In the genomic region with DNA sequence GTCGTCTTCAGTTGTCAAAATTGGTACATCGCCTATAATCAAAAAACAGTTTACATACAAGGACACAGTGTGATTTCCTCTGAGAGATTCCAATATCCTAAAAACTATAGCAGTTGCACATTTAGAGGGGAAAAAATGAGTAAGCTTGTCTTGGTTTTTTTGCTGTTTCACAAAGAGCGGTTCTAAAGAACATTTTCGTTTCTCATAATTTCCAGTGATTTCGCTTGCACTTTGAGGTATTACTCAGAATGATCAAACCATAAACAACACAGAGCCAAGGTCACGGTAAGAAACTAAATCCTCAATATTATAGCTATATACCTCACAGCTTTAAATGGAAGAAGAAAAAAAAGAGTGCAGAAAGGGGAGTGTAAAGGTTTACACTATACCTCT, we compare ENCODE assay signal across 8 cellular contexts. TPM values are rescaled to one million over a fixed set of nuclear protein-coding genes. Genes with fewer than 3 reads are reported as not detected.
DNase-seq lines count a peak whose midpoint lies in the region; ATAC-seq, FAIRE-seq and TF ChIP-seq lines count a peak whose summit lies in the region.

No MANE protein-coding gene starts in this region.

- FAIRE-seq in urothelium cell line (lab: Jason Lieb, UNC) = no peak

- H3K9me3 Mint-ChIP-seq in Caco-2 (ENCODE audit: unreplicated experiment) = no peaks in the 10 kb centered on the region
- H3K9me3 Mint-ChIP-seq in central memory CD8-positive, alpha-beta T cell = no peaks in the 10 kb centered on the region
- H3K9me3 Mint-ChIP-seq in naive thymus-derived CD4-positive, alpha-beta T cell = peaks cover 0 to 12% (median 0%) of the 10 kb centered on the region in 11 donors

- 0 out of 2 replicates have a peak, but pooled peaks cover 3% of the 10 kb centered on the region for H3K4me1 ChIP-seq in Caco-2
- peaks cover 17 to 18% of the 10 kb centered on the region in 2 donors for H3K4me1 ChIP-seq in naive thymus-derived CD4-positive, alpha-beta T cell (ENCODE audit: control insufficient read depth in 2 of 2, insufficient read depth in 2 of 2, low read length in 2 of 2)

- H3K27ac ChIP-seq in naive thymus-derived CD4-positive, alpha-beta T cell (ENCODE audit: low read depth, low read length) = peak overlapping the region; percentile 75

- no peaks in the 10 kb centered on the region for H3K36me3 ChIP-seq in Caco-2 (ENCODE audit: control insufficient read depth, insufficient read depth, low read length)
- H3K36me3 ChIP-seq in naive thymus-derived CD4-positive, alpha-beta T cell (ENCODE audit: control insufficient read depth in 2 of 3, insufficient read depth in 3 of 3, low read length in 3 of 3) = peaks cover 0 to 26% (median 3%) of the 10 kb centered on the region in 3 experiments

- intact Hi-C loops in Caco-2 (cut with micrococcal nuclease; ENCODE audit: unreplicated experiment) = loop anchor here (10.0 kb wide), 1 partner anchor 115 kb away; no protein-coding TSS in a partner anchor
- intact Hi-C loops in naive thymus-derived CD4-positive, alpha-beta T cell (cut with micrococcal nuclease) = loop anchor here (1.0 to 10.0 kb wide), 16 partner anchors 8 to 1982 kb away; a partner anchor contains a TSS

- BruUV-seq in Caco-2 (replicated peaks; lab: Mats Ljungman, UMichigan) = TSS peak; percentile 71

- DNase-seq in Caco-2 (no peak), medulla oblongata (ENCODE audit: extremely low spot score) (no peak), inferior parietal cortex (ENCODE audit: extremely low spot score) (no peak), urothelium cell line (ENCODE audit: low spot score) (no peak)
- no peak for DNase-seq in central memory CD8-positive, alpha-beta T cell (ENCODE audit: low spot score in 2 of 2)
- DNase-seq in naive thymus-derived CD4-positive, alpha-beta T cell = peak in 1 of 9 donors; percentile 40

- H3K4me1 Mint-ChIP-seq in Caco-2 (ENCODE audit: low read depth, unreplicated experiment) = no peaks in the 10 kb centered on the region
- peaks cover 17% of the 10 kb centered on the region for H3K4me1 Mint-ChIP-seq in central memory CD8-positive, alpha-beta T cell
- H3K4me1 Mint-ChIP-seq in naive thymus-derived CD4-positive, alpha-beta T cell = peaks cover 15 to 51% (median 36%) of the 10 kb centered on the region in 7 donors

- peak; percentile 46 for ATAC-seq in GM19463 (IDR thresholded peaks at IDR 0.05; ENCODE audit: unreplicated experiment)
- peak; percentile 40 for ATAC-seq in HG03521 (IDR thresholded peaks at IDR 0.05; ENCODE audit: unreplicated experiment)
- no peak for ATAC-seq in central memory CD8-positive, alpha-beta T cell (replicated peaks; ENCODE audit: extremely low read depth, poor library complexity, severe bottlenecking)
- no peak for ATAC-seq in naive thymus-derived CD4-positive, alpha-beta T cell

- TF ChIP-seq CTCF in Caco-2 (IDR thresholded peaks at IDR 0.05; ENCODE audit: insufficient read depth in 1 of 2, low read depth in 1 of 2, low read length in 1 of 2, severe bottlenecking in 1 of 2, unreplicated experiment in 1 of 2) = no peak

- H3K4me3 Mint-ChIP-seq in Caco-2 (ENCODE audit: unreplicated experiment) = peak overlapping the region; percentile 60
- H3K4me3 Mint-ChIP-seq in central memory CD8-positive, alpha-beta T cell = peak overlapping the region; percentile 78
- peak overlapping the region; percentile 76 to 93 (median 88) for H3K4me3 Mint-ChIP-seq in naive thymus-derived CD4-positive, alpha-beta T cell

- H3K27me3 ChIP-seq in Caco-2 (replicated peaks; ENCODE audit: control insufficient read depth, insufficient read depth, low read length) = no peaks in the 10 kb centered on the region
- H3K27me3 ChIP-seq in naive thymus-derived CD4-positive, alpha-beta T cell (ENCODE audit: control insufficient read depth in 2 of 2, insufficient read depth in 2 of 2, low read length in 2 of 2) = no peaks in the 10 kb centered on the region

- peak overlapping the region; percentile 61 for H3K4me3 ChIP-seq in Caco-2 (ENCODE audit: low read depth, low read length)
- H3K4me3 ChIP-seq in naive thymus-derived CD4-positive, alpha-beta T cell (ENCODE audit: low read length) = peak overlapping the region; percentile 80

- H3K36me3 Mint-ChIP-seq in Caco-2 (ENCODE audit: insufficient read depth, unreplicated experiment) = peaks cover 8% of the 10 kb centered on the region
- H3K36me3 Mint-ChIP-seq in central memory CD8-positive, alpha-beta T cell (ENCODE audit: insufficient read depth) = peaks cover 36% of the 10 kb centered on the region
- peaks cover 11 to 42% (median 27%) of the 10 kb centered on the region in 5 donors for H3K36me3 Mint-ChIP-seq in naive thymus-derived CD4-positive, alpha-beta T cell

- POLR2A ChIA-PET in Caco-2 (lab: Charles Lee) = no interaction called here
- POLR2A ChIA-PET in naive thymus-derived CD4-positive, alpha-beta T cell (lab: Charles Lee) = interaction anchor here (0.6 to 3.3 kb wide), 5 partner anchors 9 to 363 kb away, joined by 3 to 40 read pairs (median 4); no protein-coding TSS in a partner anchor

- CTCF ChIA-PET in Caco-2 (lab: Charles Lee) = interaction anchor here (0.6 kb wide), 1 partner anchor 317 kb away, joined by 6 read pairs; no protein-coding TSS in a partner anchor
- CTCF ChIA-PET in naive thymus-derived CD4-positive, alpha-beta T cell (lab: Charles Lee) = no interaction called here

- H3K27ac Mint-ChIP-seq in Caco-2 (ENCODE audit: unreplicated experiment) = no peak overlapping the region
- peak overlapping the region; percentile 86 for H3K27ac Mint-ChIP-seq in central memory CD8-positive, alpha-beta T cell (ENCODE audit: low read depth)
- H3K27ac Mint-ChIP-seq in naive thymus-derived CD4-positive, alpha-beta T cell = peak overlapping the region; percentile 82 to 95 (median 92)

- no peaks in the 10 kb centered on the region for H3K9me3 ChIP-seq in Caco-2
- no peaks in the 10 kb centered on the region for H3K9me3 ChIP-seq in naive thymus-derived CD4-positive, alpha-beta T cell (ENCODE audit: control insufficient read depth in 2 of 3, low read length in 3 of 3)

- peaks cover 5% of the 10 kb centered on the region for H3K27me3 Mint-ChIP-seq in Caco-2 (ENCODE audit: insufficient read depth, unreplicated experiment)
- peaks cover 5% of the 10 kb centered on the region for H3K27me3 Mint-ChIP-seq in central memory CD8-positive, alpha-beta T cell
- peaks cover 0 to 7% (median 5%) of the 10 kb centered on the region in 5 donors for H3K27me3 Mint-ChIP-seq in naive thymus-derived CD4-positive, alpha-beta T cell

RNA-seq across cellular contexts. Expression of a gene that starts 0.9 kb away (rescaled TPM):
- 7.4 and 8.4 TPM in 2 replicates for total RNA-seq in Caco-2 (2022)
- total RNA-seq in naive thymus-derived CD4-positive, alpha-beta T cell = 10 to 100 TPM; 12.9 to 31.0 (median 24.4) TPM
- polyA plus RNA-seq in naive thymus-derived CD4-positive, alpha-beta T cell = 1 to 10 TPM; 2.1 to 2.2 TPM

RNA-seq across cellular contexts. Expression of a gene that starts 44.9 kb away (rescaled TPM):
- total RNA-seq in Caco-2 (2022) = 0.28 TPM in 1 of 2 replicates, not detected in the other
- 1 to 10 TPM in 1 of 5 experiments, under 1 TPM in 4; 0.53 to 1.2 (median 0.65) TPM for total RNA-seq in naive thymus-derived CD4-positive, alpha-beta T cell
- under 1 TPM in 1 of 2 donors, not detected in 1; 0.16 TPM for polyA plus RNA-seq in naive thymus-derived CD4-positive, alpha-beta T cell

Comparison
In these comparisons a context has a peak if more than half of its experiments do, and no peak if none do; other contexts are left out.
1. ATAC-seq: peak in GM19463 (single experiment) and HG03521 (single experiment); none in central memory CD8-positive, alpha-beta T cell (single experiment) and naive thymus-derived CD4-positive, alpha-beta T cell (single experiment).
2. Peak in every context shown above with its lines, with median percentiles within 50 percentile points of each other: H3K4me3 Mint-ChIP-seq.